ENCODE assay signal across 8 cellular contexts in genomic region chr19:40091205-40092129, GRCh38. TPM values are rescaled to one million over a fixed set of nuclear protein-coding genes. Genes with fewer than 3 reads are reported as not detected.
A peak's percentile ranks its signal among the peaks of the same experiment; 100 is the strongest.
DNase-seq lines count a peak whose midpoint lies in the region; ATAC-seq and TF ChIP-seq lines count a peak whose summit lies in the region.

No MANE protein-coding gene starts in this region.

- no peak for TF ChIP-seq EP300 in ovary (IDR thresholded peaks at IDR 0.05)

- peak overlapping the region; percentile 98 for H2AFZ ChIP-seq in PC-9

- no TSS peak for BruUV-seq in PC-9 (replicated peaks; lab: Mats Ljungman, UMichigan)

- WGBS in esophagus, 2 donors, result 43% methylated on average over 10 of the region's 10 CpGs
- 41% methylated on average over 10 of the region's 10 CpGs for WGBS in ovary, 3 donors

- H4K20me1 ChIP-seq in PC-9 (ENCODE audit: insufficient read depth), result no peaks in the 10 kb centered on the region

- H3K4me1 ChIP-seq in PC-9 (replicated peaks; ENCODE audit: insufficient read depth) (peaks cover 14% of the 10 kb centered on the region), esophagus (ENCODE audit: control insufficient read depth in 2 of 2, insufficient read depth in 2 of 2, low read length in 1 of 2) (no peaks in the 10 kb centered on the region), ovary (ENCODE audit: insufficient read depth) (peaks cover 4% of the 10 kb centered on the region)

- ATAC-seq in GM21526 (IDR thresholded peaks at IDR 0.05; ENCODE audit: low FRiP score, unreplicated experiment), result no peak

- H3K9me3 ChIP-seq in PC-9 (ENCODE audit: insufficient read depth, low read depth) (no peaks in the 10 kb centered on the region), esophagus (ENCODE audit: control insufficient read depth in 2 of 2, insufficient read depth in 1 of 2, low read depth in 1 of 2, low read length in 1 of 2) (no peaks in the 10 kb centered on the region), ovary (no peaks in the 10 kb centered on the region)

- H3K27ac ChIP-seq in PC-9 (peak overlapping the region; percentile 47; the same call in 1 of the 2 replicates), esophagus (ENCODE audit: low read depth in 2 of 2, low read length in 1 of 2) (peak overlapping the region; percentile 93 to 94), ovary (peak overlapping the region; percentile 70 to 87)

- POLR2A ChIA-PET in PC-9 (lab: Charles Lee; ENCODE audit: unreplicated experiment), result interaction anchor here (0.6 to 0.8 kb wide), 6 partner anchors 22 to 1231 kb away, joined by 3 to 7 read pairs (median 4); no protein-coding TSS in a partner anchor

- peak; percentile 2 for DNase-seq in EH (ENCODE audit: low read depth)
- no peak for DNase-seq in PC-9
- no peak for DNase-seq in ovary
- no peak for DNase-seq in D341Med (ENCODE audit: low spot score)
- no peak for DNase-seq in effector CD8-positive, alpha-beta T cell (lab: John Stamatoyannopoulos, UW)
- no peak for DNase-seq in NCI-H1092 treated with DMSO at 0.1 percent for 48 hours (lab: John Stamatoyannopoulos, UW)

- H3K79me2 ChIP-seq in PC-9 (ENCODE audit: low read depth), result peaks cover 27% of the 10 kb centered on the region; the same call in 1 of the 2 replicates

- no peak for TF ChIP-seq POLR2A in ovary (IDR thresholded peaks at IDR 0.05)

- H3F3A ChIP-seq in PC-9 (ENCODE audit: insufficient read depth, low read depth), result peaks cover 20% of the 10 kb centered on the region

- H3K4me2 ChIP-seq in PC-9, result peak overlapping the region; percentile 91

- H3K9me2 ChIP-seq in PC-9 (ENCODE audit: insufficient read depth), result no peaks in the 10 kb centered on the region

- H3K36me3 ChIP-seq in PC-9 (ENCODE audit: low read depth) (no peaks in the 10 kb centered on the region), esophagus (ENCODE audit: control insufficient read depth in 2 of 2, insufficient read depth in 2 of 2, low read length in 1 of 2) (no peaks in the 10 kb centered on the region), ovary (no peaks in the 10 kb centered on the region)

- peak overlapping the region; percentile 91 for H3K4me3 ChIP-seq in PC-9
- peak overlapping the region; percentile 88 for H3K4me3 ChIP-seq in esophagus (ENCODE audit: low read depth in 1 of 2, low read length in 2 of 2)
- peak overlapping the region; percentile 73 for H3K4me3 ChIP-seq in ovary

- intact Hi-C loops in PC-9 (cut with micrococcal nuclease; ENCODE audit: unreplicated experiment), result no loop called here
- intact Hi-C loops in ovary (cut with DNase I), result no loop called here

- TF ChIP-seq CTCF in PC-9 (conservative IDR thresholded peaks at IDR 0.05) (no peak), ovary (IDR thresholded peaks at IDR 0.05) (no peak)

- CTCF ChIA-PET in PC-9 (lab: Charles Lee), result no interaction called here

- H3K27me3 ChIP-seq in PC-9 (ENCODE audit: insufficient read depth, low read depth) (no peaks in the 10 kb centered on the region), esophagus (ENCODE audit: control insufficient read depth in 1 of 2, insufficient read depth in 2 of 2, low read length in 2 of 2) (peaks cover 0 to 2% of the 10 kb centered on the region in 2 donors), ovary (no peaks in the 10 kb centered on the region)

RNA-seq across cellular contexts. Expression of gene ZNF780A, which starts 0.7 kb away (rescaled TPM):
- total RNA-seq in PC-9 (2021) (14.6 and 15.5 TPM in 2 replicates), ovary (10 to 100 TPM in 5 of 7 donors, 1 to 10 TPM in 2; 5.9 to 18.7 (median 16.0) TPM)
- polyA plus RNA-seq in esophagus (10 to 100 TPM; 17.7 to 20.9 TPM), ovary (1 to 10 TPM; 5.4 to 9.2 TPM)

RNA-seq across cellular contexts. Expression of gene ZNF780B, which starts 35.4 kb away (rescaled TPM):
- total RNA-seq in PC-9 (2021), result 13.1 and 20.0 TPM in 2 replicates
- 1 to 10 TPM; 2.4 to 5.5 TPM for polyA plus RNA-seq in esophagus
- 10 to 100 TPM; 22.7 to 36.1 (median 25.9) TPM for total RNA-seq in ovary
- polyA plus RNA-seq in ovary, result 10 to 100 TPM in 1 of 2 donors, 1 to 10 TPM in 1; 5.4 to 13.9 TPM
